In genomic region chr6:35140991-35141720, GRCh38 we compare ENCODE assay signal across 9 cellular contexts. TPM values are rescaled to one million over a fixed set of nuclear protein-coding genes. Genes with fewer than 3 reads are reported as not detected.
DNase-seq lines count a peak whose midpoint lies in the region; ATAC-seq and TF ChIP-seq lines count a peak whose summit lies in the region.
"Had no signal": no experiment of that assay in that cellular context is flagged by ENCODE, and none has a peak within 500 bp of the region (broad histone marks: within the 10 kb centered on the region; RNA-seq: fewer than 3 reads in every experiment).

TCP11 (minus strand) TSS chr6:35141339; CDS start chr6:35140870, 469 bp downstream.

- peak; percentile 31 to 66 (median 55) for ATAC-seq in heart right ventricle

- H3K9me3 ChIP-seq in heart right ventricle (no peaks in the 10 kb centered on the region), smooth muscle cell (replicated peaks; ENCODE audit: low read depth) (no peaks in the 10 kb centered on the region)

- TF ChIP-seq CTCF in GM12864 (IDR thresholded peaks at IDR 0.05; ENCODE audit: low read depth, low read length, missing control alignments) (no peak), heart right ventricle (IDR thresholded peaks at IDR 0.05) (no peak), smooth muscle cell (IDR thresholded peaks at IDR 0.05; ENCODE audit: borderline replicate concordance, insufficient read depth, poor library complexity, severe bottlenecking) (no peak)

- no peaks in the 10 kb centered on the region for H4K20me1 ChIP-seq in smooth muscle cell (ENCODE audit: low read depth)

- H3F3A ChIP-seq in smooth muscle cell (ENCODE audit: low read depth) = no peaks in the 10 kb centered on the region

- peak within 1 kb of the TSS; percentile 34 for H3K4me3 ChIP-seq in GM12864 (ENCODE audit: low read depth, low read length)
- peak within 1 kb of the TSS in 8 of 10 donors; percentile 17 to 46 (median 37) for H3K4me3 ChIP-seq in heart right ventricle
- H3K4me3 ChIP-seq in smooth muscle cell = no peak within 1 kb of the TSS

- no peak within 1 kb of the TSS for H3K4me2 ChIP-seq in smooth muscle cell

- peaks cover 0 to 15% (median 0%) of the 10 kb centered on the region in 7 donors for H3K27me3 ChIP-seq in heart right ventricle
- no peaks in the 10 kb centered on the region for H3K27me3 ChIP-seq in smooth muscle cell (ENCODE audit: low read depth)

- intact Hi-C loops in heart right ventricle (cut with DNase I) = loop anchor here (1.0 to 10.0 kb wide), 6 partner anchors 64 to 256 kb away; partner anchors contain the start of genes ANKS1A (in 2 of the 10) and TAF11 (in 2 of the 10)

- H3K27ac ChIP-seq in heart right ventricle (no peak within 1 kb of the TSS), smooth muscle cell (ENCODE audit: low read depth) (no peak within 1 kb of the TSS)

- H3K36me3 ChIP-seq in heart right ventricle (no peaks in the 10 kb centered on the region), smooth muscle cell (ENCODE audit: low read depth) (no peaks in the 10 kb centered on the region)

- H3K9ac ChIP-seq in smooth muscle cell (ENCODE audit: low read depth) = no peak within 1 kb of the TSS

- H3K4me1 ChIP-seq in heart right ventricle = peaks cover 0 to 26% (median 10%) of the 10 kb centered on the region in 9 donors
- no peaks in the 10 kb centered on the region for H3K4me1 ChIP-seq in smooth muscle cell (ENCODE audit: low read depth)

- H2AFZ ChIP-seq in smooth muscle cell (ENCODE audit: low read depth) = peak within 1 kb of the TSS; percentile 11

- no peaks in the 10 kb centered on the region for H3K79me2 ChIP-seq in smooth muscle cell (ENCODE audit: low read depth)

- WGBS in heart right ventricle, 2 donors = 42 to 54% methylated on average over 67 to 74 of the region's 74 CpGs
- WGBS in smooth muscle cell (ENCODE audit: low lambda C conversion rate) = 90% methylated on average over 42 of the region's 74 CpGs

- no peak for DNase-seq in GM12864 (ENCODE audit: low read depth)
- peak; percentile 27 for DNase-seq in activated T-cell treated with anti-CD3 and anti-CD28 coated beads, Interleukin-2, amount 50 U/mL, for 1 hour
- DNase-seq in heart right ventricle = peak; percentile 15 to 54
- DNase-seq in smooth muscle cell (lab: John Stamatoyannopoulos, UW; ENCODE audit: unreplicated experiment) = no peak
- DNase-seq in COLO829 (ENCODE audit: low spot score) = no peak
- DNase-seq in NCI-H2227 (lab: John Stamatoyannopoulos, UW; ENCODE audit: unreplicated experiment) = no peak
- DNase-seq in UCSD-AML1 (lab: John Stamatoyannopoulos, UW; ENCODE audit: unreplicated experiment) = no peak
- no peak for DNase-seq in NCI-H345 (lab: John Stamatoyannopoulos, UW)
- DNase-seq: foreskin fibroblast had no signal

RNA-seq across cellular contexts. Expression of gene TCP11, which starts in this region (rescaled TPM):
- total RNA-seq in heart right ventricle (not detected), smooth muscle cell (0.40 TPM in 1 of 2 replicates, not detected in the other)
- polyA plus RNA-seq in heart right ventricle (under 1 TPM in 1 of 2 donors, not detected in 1; 0.03 TPM), smooth muscle cell (0.64 TPM in 1 of 2 replicates, not detected in the other)

Comparison
In these comparisons a context has a peak if more than half of its experiments do, and no peak if none do; other contexts are left out.
1. Peak in DNase-seq, ATAC-seq and H3K4me3 ChIP-seq in heart right ventricle; RNA of the gene not detected or under 1 TPM.